1 cellular context compared by ENCODE assay signal in the genomic region with DNA sequence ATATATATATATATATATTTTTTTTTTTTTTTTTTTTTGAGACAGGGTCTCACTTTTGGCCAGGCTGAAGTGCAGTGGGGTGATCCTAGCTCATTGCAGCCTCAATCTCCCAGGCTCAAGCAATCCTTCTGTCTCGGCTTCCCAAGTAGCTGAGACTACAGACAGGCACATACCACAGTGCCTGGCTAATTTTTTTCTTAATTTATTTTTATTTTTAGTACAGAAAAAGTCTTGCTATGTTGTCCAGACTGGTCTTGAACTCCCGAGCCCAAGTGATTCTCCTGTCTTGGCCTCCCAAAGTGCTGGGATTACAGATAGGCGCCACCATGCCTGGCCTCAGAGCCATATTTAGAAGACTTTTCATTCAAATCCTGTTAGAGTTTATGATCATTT.
TF ChIP-seq lines count a peak whose summit lies in the region.

No MANE protein-coding gene starts in this region.

TF ChIP-seq in GM23338, 12 proteins besides CTCF, POLR2A, EP300 and RAD21 (continued from another document):
- no peak for TF ChIP-seq ZNF462 (CRISPR knock-in tag; IDR thresholded peaks at IDR 0.05)
- TF ChIP-seq, protein P1, sequence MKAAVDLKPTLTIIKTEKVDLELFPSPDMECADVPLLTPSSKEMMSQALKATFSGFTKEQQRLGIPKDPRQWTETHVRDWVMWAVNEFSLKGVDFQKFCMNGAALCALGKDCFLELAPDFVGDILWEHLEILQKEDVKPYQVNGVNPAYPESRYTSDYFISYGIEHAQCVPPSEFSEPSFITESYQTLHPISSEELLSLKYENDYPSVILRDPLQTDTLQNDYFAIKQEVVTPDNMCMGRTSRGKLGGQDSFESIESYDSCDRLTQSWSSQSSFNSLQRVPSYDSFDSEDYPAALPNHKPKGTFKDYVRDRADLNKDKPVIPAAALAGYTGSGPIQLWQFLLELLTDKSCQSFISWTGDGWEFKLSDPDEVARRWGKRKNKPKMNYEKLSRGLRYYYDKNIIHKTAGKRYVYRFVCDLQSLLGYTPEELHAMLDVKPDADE (IDR thresholded peaks at IDR 0.05) = no peak
